In the genomic region with DNA sequence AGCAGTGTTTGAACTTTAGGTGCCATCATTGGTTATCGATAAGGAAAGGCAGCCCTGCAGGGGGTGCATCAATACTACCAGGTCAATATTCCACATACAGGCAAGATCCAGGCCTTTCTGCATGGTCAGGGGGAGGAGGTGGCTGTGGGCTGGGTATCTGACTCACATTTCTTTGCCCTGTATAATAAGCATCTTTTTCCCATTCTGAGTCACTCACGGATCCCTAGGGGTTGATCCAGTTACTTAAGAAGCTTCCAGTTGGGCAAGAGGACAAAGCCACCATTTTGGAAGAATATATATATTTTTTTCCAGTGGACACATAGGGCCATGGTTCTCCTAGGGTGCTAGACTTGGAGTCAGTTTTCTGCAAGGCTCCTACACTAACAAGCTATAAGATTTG, we compare ENCODE assay signal across 15 cellular contexts.
DNase-seq lines count a peak whose midpoint lies in the region; ATAC-seq and TF ChIP-seq lines count a peak whose summit lies in the region.
"Had no signal": no experiment of that assay in that cellular context is flagged by ENCODE, and none has a peak within 500 bp of the region (broad histone marks: within the 10 kb centered on the region; RNA-seq: fewer than 3 reads in every experiment).

No MANE protein-coding gene starts in this region.

- H3K4me3 Mint-ChIP-seq in stimulated activated naive CD8-positive, alpha-beta T cell treated with anti-CD3 and anti-CD28 coated beads, Interleukin-15, amount 100 ng/mL, for 72 hours, result no peak overlapping the region
- H3K4me3 Mint-ChIP-seq: activated naive CD8-positive, alpha-beta T cell treated with anti-CD3 and anti-CD28 coated beads, Interleukin-2, amount 50 U/mL, for 24 hours; CD8-positive, alpha-beta memory T cell had no signal

- H3K27me3 ChIP-seq in effector memory CD4-positive, alpha-beta T cell (replicated peaks; ENCODE audit: control insufficient read depth, insufficient read depth, low read length, poor library complexity, severe bottlenecking), result no peaks in the 10 kb centered on the region
- H3K27me3 ChIP-seq: left lung, upper lobe of right lung had no signal

- H3K27me3 Mint-ChIP-seq in stimulated activated naive CD8-positive, alpha-beta T cell treated with anti-CD3 and anti-CD28 coated beads, Interleukin-15, amount 100 ng/mL, for 72 hours, result peaks cover 24% of the 10 kb centered on the region

- no peaks in the 10 kb centered on the region for H3K9me3 ChIP-seq in effector memory CD4-positive, alpha-beta T cell (ENCODE audit: control insufficient read depth, low read length)
- H3K9me3 ChIP-seq: left lung, upper lobe of right lung had no signal

- no peak overlapping the region for H3K27ac Mint-ChIP-seq in stimulated activated naive CD8-positive, alpha-beta T cell treated with anti-CD3 and anti-CD28 coated beads, Interleukin-15, amount 100 ng/mL, for 72 hours
- H3K27ac Mint-ChIP-seq: activated naive CD8-positive, alpha-beta T cell treated with anti-CD3 and anti-CD28 coated beads, Interleukin-2, amount 50 U/mL, for 24 hours; CD8-positive, alpha-beta memory T cell had no signal

- DNase-seq in AG10803 (ENCODE audit: low read depth) (peak; percentile 83), HT1080 (ENCODE audit: low read depth) (peak; percentile 46), astrocyte of the cerebellum (ENCODE audit: low read depth) (peak; percentile 1), iris pigment epithelial cell (ENCODE audit: low read depth) (peak; percentile 24)
- no peak for DNase-seq in activated CD8-positive, alpha-beta memory T cell treated with anti-CD3 and anti-CD28 coated beads, Interleukin-2, amount 50 U/mL, for 4 hours
- no peak for DNase-seq in effector memory CD4-positive, alpha-beta T cell
- no peak for DNase-seq in stimulated activated naive CD8-positive, alpha-beta T cell treated with anti-CD3 and anti-CD28 coated beads, Interleukin-15, amount 100 ng/mL, for 72 hours
- DNase-seq: activated naive CD8-positive, alpha-beta T cell treated with anti-CD3 and anti-CD28 coated beads, Interleukin-2, amount 50 U/mL, for 24 hours; CD8-positive, alpha-beta memory T cell; DMS79 treated with DMSO at 0.1 percent for 48 hours; Karpas-422; left lung; PC-9; upper lobe of right lung had no signal

- H3K4me3 ChIP-seq in AG10803 (ENCODE audit: low read length), result no peak overlapping the region
- H3K4me3 ChIP-seq in astrocyte of the cerebellum (ENCODE audit: low read depth, low read length), result no peak overlapping the region
- H3K4me3 ChIP-seq in effector memory CD4-positive, alpha-beta T cell (ENCODE audit: insufficient read depth, low read depth, low read length, poor library complexity, severe bottlenecking), result no peak overlapping the region
- H3K4me3 ChIP-seq: left lung, PC-9, upper lobe of right lung had no signal

- TF ChIP-seq CTCF in AG10803 (conservative IDR thresholded peaks at IDR 0.05; ENCODE audit: low read length) (no peak), astrocyte of the cerebellum (IDR thresholded peaks at IDR 0.05; ENCODE audit: low read depth, low read length, missing control alignments) (no peak)

- in situ Hi-C loops in astrocyte of the cerebellum (cut with HindIII; ENCODE audit: low sequenced_read_pairs), result no loop called here

- no peaks in the 10 kb centered on the region for H3K36me3 ChIP-seq in effector memory CD4-positive, alpha-beta T cell (ENCODE audit: control insufficient read depth, insufficient read depth, low read length)
- H3K36me3 ChIP-seq: left lung, upper lobe of right lung had no signal

- no peaks in the 10 kb centered on the region for H3K4me1 Mint-ChIP-seq in stimulated activated naive CD8-positive, alpha-beta T cell treated with anti-CD3 and anti-CD28 coated beads, Interleukin-15, amount 100 ng/mL, for 72 hours
- H3K4me1 Mint-ChIP-seq: activated naive CD8-positive, alpha-beta T cell treated with anti-CD3 and anti-CD28 coated beads, Interleukin-2, amount 50 U/mL, for 24 hours; CD8-positive, alpha-beta memory T cell had no signal

- H3K9me3 Mint-ChIP-seq in stimulated activated naive CD8-positive, alpha-beta T cell treated with anti-CD3 and anti-CD28 coated beads, Interleukin-15, amount 100 ng/mL, for 72 hours, result peaks cover 0 to 2% of the 10 kb centered on the region in 2 donors
- H3K9me3 Mint-ChIP-seq: activated naive CD8-positive, alpha-beta T cell treated with anti-CD3 and anti-CD28 coated beads, Interleukin-2, amount 50 U/mL, for 24 hours had no signal

- H3K4me1 ChIP-seq in effector memory CD4-positive, alpha-beta T cell (ENCODE audit: control insufficient read depth, insufficient read depth, low read length, poor library complexity, severe bottlenecking), result no peaks in the 10 kb centered on the region
- H3K4me1 ChIP-seq: left lung, upper lobe of right lung had no signal

- ATAC-seq in GM21447 (IDR thresholded peaks at IDR 0.05; ENCODE audit: unreplicated experiment), result no peak
- no peak for ATAC-seq in stimulated activated naive CD8-positive, alpha-beta T cell treated with anti-CD3 and anti-CD28 coated beads, Interleukin-15, amount 100 ng/mL, for 72 hours
- ATAC-seq: activated naive CD8-positive, alpha-beta T cell treated with anti-CD3 and anti-CD28 coated beads, Interleukin-2, amount 50 U/mL, for 24 hours; left lung; upper lobe of right lung had no signal

- no peak overlapping the region for H3K27ac ChIP-seq in effector memory CD4-positive, alpha-beta T cell (ENCODE audit: insufficient read depth, low read length, poor library complexity, severe bottlenecking)
- H3K27ac ChIP-seq: left lung, PC-9, upper lobe of right lung had no signal

Comparison
In these comparisons a context has a peak if more than half of its experiments do, and no peak if none do; other contexts are left out.
1. DNase-seq: peak in AG10803 (single experiment), HT1080 (single experiment), astrocyte of the cerebellum (single experiment) and iris pigment epithelial cell (single experiment); none in activated CD8-positive, alpha-beta memory T cell treated with anti-CD3 and anti-CD28 coated beads, Interleukin-2, amount 50 U/mL, for 4 hours (single experiment), effector memory CD4-positive, alpha-beta T cell (0 of 3) and stimulated activated naive CD8-positive, alpha-beta T cell treated with anti-CD3 and anti-CD28 coated beads, Interleukin-15, amount 100 ng/mL, for 72 hours (0 of 2).